In the genomic region with DNA sequence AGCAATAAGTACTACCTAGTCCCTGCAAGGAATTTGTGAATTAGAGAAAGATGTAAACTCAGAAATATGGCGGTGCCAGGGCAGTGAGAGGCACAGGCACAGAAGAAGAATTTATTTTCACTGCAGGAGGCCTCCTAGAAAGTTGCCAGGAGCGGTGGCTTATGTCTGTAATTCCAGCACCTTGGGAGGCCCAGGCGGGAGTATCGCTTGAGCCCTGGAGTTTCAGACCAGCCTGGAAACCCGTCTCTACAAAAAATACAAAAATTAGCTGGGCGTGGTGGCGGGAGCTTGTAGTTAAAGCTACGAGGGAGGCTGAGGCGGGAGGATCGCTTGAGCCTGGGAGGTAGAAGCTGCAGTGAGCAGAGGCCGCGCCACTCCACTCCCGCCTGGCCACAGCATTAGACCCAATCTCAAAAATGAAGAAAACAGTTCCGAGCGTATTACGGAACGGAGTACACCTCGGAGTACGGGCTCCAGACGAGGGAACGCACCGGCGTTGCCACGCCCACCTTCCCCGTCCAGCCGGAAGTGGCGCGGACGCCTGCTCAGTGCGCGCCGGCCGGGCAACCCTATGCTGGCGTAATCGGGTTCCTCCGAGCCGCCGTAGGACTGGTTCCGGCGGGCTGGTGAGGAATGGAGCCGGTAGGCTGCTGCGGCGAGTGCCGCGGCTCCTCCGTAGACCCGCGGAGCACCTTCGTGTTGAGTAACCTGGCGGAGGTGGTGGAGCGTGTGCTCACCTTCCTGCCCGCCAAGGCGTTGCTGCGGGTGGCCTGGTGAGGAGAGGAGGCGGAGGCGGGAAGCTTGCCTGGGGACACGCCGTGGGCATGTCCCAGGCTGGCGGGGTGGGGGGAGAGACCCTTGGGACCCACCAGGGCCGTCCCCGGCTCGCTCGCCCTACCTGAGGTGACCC, we compare ENCODE assay signal across 8 cellular contexts. TPM values are rescaled to one million over a fixed set of nuclear protein-coding genes. Genes with fewer than 3 reads are reported as not detected.
A peak's percentile ranks its signal among the peaks of the same experiment; 100 is the strongest.
DNase-seq lines count a peak whose midpoint lies in the region; ATAC-seq and TF ChIP-seq lines count a peak whose summit lies in the region.

A gene (plus strand): TSS at position 548 of the 910 bp plus-strand sequence. CDS start 86 bp downstream, at position 634.

- peak; percentile 96 for DNase-seq in AG20443 (ENCODE audit: low spot score)
- peak; percentile 74 for DNase-seq in NCI-H446 treated with DMSO at 0.1 percent for 48 hours (lab: John Stamatoyannopoulos, UW)
- DNase-seq in activated CD4-positive, alpha-beta T cell treated with anti-CD3 and anti-CD28 coated beads for 36 hours, result peak; percentile 97
- DNase-seq in choroid plexus epithelial cell (ENCODE audit: low read depth), result peak; percentile 93
- DNase-seq in kidney glomerular epithelial cell (lab: John Stamatoyannopoulos, UW), result peak; percentile 77
- DNase-seq in stimulated activated CD4-positive, alpha-beta T cell treated with anti-CD3 and anti-CD28 coated beads, Interleukin-15, amount 100 ng/mL, for 48 hours (ENCODE audit: low read depth in 2 of 2), result peak; percentile 85 to 91

- peak within 1 kb of the TSS; percentile 97 for H3K4me3 Mint-ChIP-seq in activated CD4-positive, alpha-beta T cell treated with anti-CD3 and anti-CD28 coated beads for 36 hours

- H3K4me1 Mint-ChIP-seq in activated CD4-positive, alpha-beta T cell treated with anti-CD3 and anti-CD28 coated beads for 36 hours, result peaks cover 40% of the 10 kb centered on the region

- intact Hi-C loops in activated CD4-positive, alpha-beta T cell treated with anti-CD3 and anti-CD28 coated beads for 36 hours (cut with DNase I, micrococcal nuclease), result loop anchor here (1.0 to 5.0 kb wide), 10 partner anchors 59 to 1286 kb away; a partner anchor contains a TSS

- peak within 1 kb of the TSS; percentile 98 for H3K27ac Mint-ChIP-seq in activated CD4-positive, alpha-beta T cell treated with anti-CD3 and anti-CD28 coated beads for 36 hours

- CTCF ChIA-PET in activated CD4-positive, alpha-beta T cell treated with anti-CD3 and anti-CD28 coated beads for 36 hours (lab: Charles Lee), result interaction anchor here (1.8 kb wide), 1 partner anchor 13 kb away, joined by 6 read pairs; no protein-coding TSS in a partner anchor

- H3K36me3 Mint-ChIP-seq in activated CD4-positive, alpha-beta T cell treated with anti-CD3 and anti-CD28 coated beads for 36 hours (ENCODE audit: low read depth), result peaks cover 20% of the 10 kb centered on the region

- H3K9me3 Mint-ChIP-seq in activated CD4-positive, alpha-beta T cell treated with anti-CD3 and anti-CD28 coated beads for 36 hours (ENCODE audit: low read depth), result no peaks in the 10 kb centered on the region

- no peaks in the 10 kb centered on the region for H3K27me3 Mint-ChIP-seq in activated CD4-positive, alpha-beta T cell treated with anti-CD3 and anti-CD28 coated beads for 36 hours

- no peak for TF ChIP-seq CTCF in choroid plexus epithelial cell (conservative IDR thresholded peaks at IDR 0.05; ENCODE audit: low read depth, low read length)

- peak within 1 kb of the TSS; percentile 99 for H3K4me3 ChIP-seq in choroid plexus epithelial cell (ENCODE audit: low read depth, low read length)

- ATAC-seq in GM19035 (IDR thresholded peaks at IDR 0.05; ENCODE audit: unreplicated experiment), result peak; percentile 93
- ATAC-seq in HG03342 (IDR thresholded peaks at IDR 0.05; ENCODE audit: unreplicated experiment), result peak; percentile 86
- peak; percentile 97 for ATAC-seq in activated CD4-positive, alpha-beta T cell treated with anti-CD3 and anti-CD28 coated beads for 36 hours

- POLR2A ChIA-PET in activated CD4-positive, alpha-beta T cell treated with anti-CD3 and anti-CD28 coated beads for 36 hours (lab: Charles Lee), result interaction anchor here (0.6 kb wide), 1 partner anchor 278 kb away, joined by 3 read pairs; a partner anchor contains a TSS

RNA-seq across cellular contexts. Expression of the gene that starts here (rescaled TPM):
- total RNA-seq in activated CD4-positive, alpha-beta T cell treated with anti-CD3 and anti-CD28 coated beads for 36 hours, result 10 to 100 TPM; 51.4 to 59.2 TPM

Comparison
In these comparisons a context has a peak if more than half of its experiments do, and no peak if none do; other contexts are left out.
1. Peak in every context shown above with its lines: DNase-seq, ATAC-seq and H3K4me3 ChIP-seq.